In genomic region chr16:16028311-16028999, GRCh38 we compare ENCODE assay signal across 2 cellular contexts.
A peak's percentile ranks its signal among the peaks of the same experiment; 100 is the strongest.
TF ChIP-seq lines count a peak whose summit lies in the region.

No MANE protein-coding gene starts in this region.

TF ChIP-seq in HepG2, 621 proteins besides CTCF, POLR2A, EP300 and RAD21:
- no peak for TF ChIP-seq ZMAT5 (CRISPR knock-in tag; IDR thresholded peaks at IDR 0.05; ENCODE audit: borderline replicate concordance, low read depth)
- TF ChIP-seq ZNF776 (CRISPR knock-in tag; IDR thresholded peaks at IDR 0.05): no peak
- TF ChIP-seq ZEB1 (IDR thresholded peaks at IDR 0.05; ENCODE audit: insufficient replicate concordance, low read depth): no peak
- peak; percentile 82 for TF ChIP-seq ZNF629 (CRISPR knock-in tag; conservative IDR thresholded peaks at IDR 0.05)
- no peak for TF ChIP-seq BRD4 (CRISPR knock-in tag; IDR thresholded peaks at IDR 0.05)
- TF ChIP-seq ZMYM3 (CRISPR knock-in tag; IDR thresholded peaks at IDR 0.05): peak; percentile 32; the same call in 1 of the 2 replicates
- TF ChIP-seq THRA (CRISPR knock-in tag; IDR thresholded peaks at IDR 0.05; ENCODE audit: borderline replicate concordance): no peak
- TF ChIP-seq ZFP91 (CRISPR knock-in tag; IDR thresholded peaks at IDR 0.05; ENCODE audit: borderline replicate concordance): 0 out of 2 replicates have a peak, but pooled peaks have one; percentile 38
- TF ChIP-seq KDM1A (CRISPR knock-in tag; IDR thresholded peaks at IDR 0.05): 0 out of 2 replicates have a peak, but pooled peaks have one; percentile 25
- no peak for TF ChIP-seq GTF2F1 (IDR thresholded peaks at IDR 0.05; ENCODE audit: low read length)

TF ChIP-seq in H1, 55 proteins besides CTCF, POLR2A, EP300 and RAD21:
- no peak for TF ChIP-seq RNF2 (IDR thresholded peaks at IDR 0.05; ENCODE audit: borderline replicate concordance, low read depth, low read length, missing control alignments, poor library complexity, severe bottlenecking)
- TF ChIP-seq RXRA (IDR thresholded peaks at IDR 0.05; ENCODE audit: insufficient read depth, low read depth, low read length): no peak
- no peak for TF ChIP-seq CHD1 (IDR thresholded peaks at IDR 0.05; ENCODE audit: low read depth, low read length)
- TF ChIP-seq CREB1 (IDR thresholded peaks at IDR 0.05): no peak
- TF ChIP-seq SAP30 (IDR thresholded peaks at IDR 0.05; ENCODE audit: insufficient read depth, insufficient replicate concordance, low read length): no peak
- no peak for TF ChIP-seq KDM4A (IDR thresholded peaks at IDR 0.05; ENCODE audit: low read depth, low read length, severe bottlenecking)
- no peak for TF ChIP-seq CTBP2 (IDR thresholded peaks at IDR 0.05; ENCODE audit: borderline replicate concordance, insufficient read depth, insufficient read length, low read length)
- TF ChIP-seq BACH1 (IDR thresholded peaks at IDR 0.05; ENCODE audit: low read length): no peak
- no peak for TF ChIP-seq EZH2 (IDR thresholded peaks at IDR 0.05; ENCODE audit: low read depth, low read length, severe bottlenecking)
- TF ChIP-seq USF2 (IDR thresholded peaks at IDR 0.05; ENCODE audit: low read length): no peak
- no peak for TF ChIP-seq ZNF274 (IDR thresholded peaks at IDR 0.05; ENCODE audit: borderline replicate concordance, extremely low read depth, low read length)
- no peak for TF ChIP-seq TAF1 (IDR thresholded peaks at IDR 0.05; ENCODE audit: low read depth, low read length)
- TF ChIP-seq POU5F1 (IDR thresholded peaks at IDR 0.05; ENCODE audit: low read depth, low read length): no peak
- TF ChIP-seq CEBPB (IDR thresholded peaks at IDR 0.05; ENCODE audit: low read depth, low read length): no peak
- TF ChIP-seq HDAC2 (IDR thresholded peaks at IDR 0.05; ENCODE audit: borderline replicate concordance in 1 of 2, low read depth in 2 of 2, low read length in 2 of 2): no peak
